ENCODE assay signal across 23 cellular contexts in genomic region chr18:29960539-29960938, GRCh38.
DNase-seq lines count a peak whose midpoint lies in the region; ATAC-seq, FAIRE-seq and TF ChIP-seq lines count a peak whose summit lies in the region.
"Had no signal": no experiment of that assay in that cellular context is flagged by ENCODE, and none has a peak within 500 bp of the region (broad histone marks: within the 10 kb centered on the region; RNA-seq: fewer than 3 reads in every experiment).

No MANE protein-coding gene starts in this region.

- H3K4me3 ChIP-seq in small intestine (ENCODE audit: low read depth in 1 of 2, low read length in 2 of 2), result no peak overlapping the region
- H3K4me3 ChIP-seq: A549; BLaER1 treated with 17β-estradiol and CSF1 and Interleukin-3, amounts not matched to agents 10 nM and 100 nM; GM23248 had no signal

- no peaks in the 10 kb centered on the region for H3K4me1 ChIP-seq in small intestine (ENCODE audit: control insufficient read depth in 2 of 2, insufficient read depth in 1 of 2, low read depth in 1 of 2, low read length in 1 of 2)
- H3K4me1 ChIP-seq: A549; BE2C; BLaER1 treated with 17β-estradiol and CSF1 and Interleukin-3, amounts not matched to agents 10 nM and 100 nM had no signal

- H3K9me3 ChIP-seq in small intestine (ENCODE audit: control insufficient read depth, low read depth), result no peaks in the 10 kb centered on the region
- H3K9me3 ChIP-seq: A549; BE2C; BLaER1 treated with 17β-estradiol and CSF1 and Interleukin-3, amounts not matched to agents 10 nM and 100 nM had no signal

- no peaks in the 10 kb centered on the region for H3K27me3 ChIP-seq in small intestine (ENCODE audit: control insufficient read depth in 2 of 2, insufficient read depth in 2 of 2, low read length in 2 of 2)
- H3K27me3 ChIP-seq: BE2C; BLaER1 treated with 17β-estradiol and CSF1 and Interleukin-3, amounts not matched to agents 10 nM and 100 nM had no signal

- no peaks in the 10 kb centered on the region for H3K27me3 Mint-ChIP-seq in WTC11 (ENCODE audit: low read depth)
- H3K27me3 Mint-ChIP-seq: CD4-positive, alpha-beta T cell; CD8-positive, alpha-beta memory T cell had no signal

- POLR2A ChIA-PET in WTC11 (lab: Charles Lee), result no interaction called here

- H3K36me3 Mint-ChIP-seq in WTC11, result no peaks in the 10 kb centered on the region
- H3K36me3 Mint-ChIP-seq: CD14-positive monocyte; CD8-positive, alpha-beta memory T cell had no signal

- no peaks in the 10 kb centered on the region for H3K4me1 Mint-ChIP-seq in WTC11
- H3K4me1 Mint-ChIP-seq: CD14-positive monocyte; CD8-positive, alpha-beta memory T cell had no signal

- CTCF ChIA-PET in WTC11 (lab: Charles Lee), result no interaction called here

- FAIRE-seq in A204.1 (lab: Jason Lieb, UNC) (peak; percentile 72), frontal cortex (lab: Jason Lieb, UNC) (peak; percentile 84), small intestine (lab: Jason Lieb, UNC) (peak; percentile 47)
- FAIRE-seq: A549, GM12892, H1 had no signal

- no peak for TF ChIP-seq CTCF in WTC11 (IDR thresholded peaks at IDR 0.05)

- DNase-seq in WTC11 (ENCODE audit: low spot score), result no peak
- DNase-seq in frontal cortex (ENCODE audit: low spot score in 2 of 2), result no peak
- DNase-seq in small intestine, result no peak
- DNase-seq in activated effector memory CD4-positive, alpha-beta T cell treated with anti-CD3 and anti-CD28 coated beads, Interleukin-2, amount 50 U/mL, for 16 hours, result no peak
- no peak for DNase-seq in SHP77 treated with DMSO at 0.1 percent for 48 hours (lab: John Stamatoyannopoulos, UW)
- DNase-seq: ACHN; AML-193; BE2C; CD4-positive, alpha-beta T cell; CD8-positive, alpha-beta memory T cell; DMS 273 treated with DMSO at 0.1 percent for 48 hours; DMS79; GM23248; H7; HCEC 1CT had no signal

- no peak for ATAC-seq in WTC11
- no peak for ATAC-seq in GM19351 (IDR thresholded peaks at IDR 0.05; ENCODE audit: unreplicated experiment)
- ATAC-seq: A549 had no signal

- no peak overlapping the region for H3K27ac ChIP-seq in small intestine (ENCODE audit: low read depth in 1 of 2, low read length in 1 of 2)
- H3K27ac ChIP-seq: 22Rv1; A549; BLaER1 treated with 17β-estradiol and CSF1 and Interleukin-3, amounts not matched to agents 10 nM and 100 nM; GM23248 had no signal

- no peak overlapping the region for H3K27ac Mint-ChIP-seq in WTC11
- H3K27ac Mint-ChIP-seq: CD14-positive monocyte; CD4-positive, alpha-beta T cell; CD8-positive, alpha-beta memory T cell had no signal

- H3K36me3 ChIP-seq in small intestine (ENCODE audit: control insufficient read depth in 2 of 2, insufficient read depth in 2 of 2, low read length in 2 of 2), result no peaks in the 10 kb centered on the region
- H3K36me3 ChIP-seq: BE2C; BLaER1 treated with 17β-estradiol and CSF1 and Interleukin-3, amounts not matched to agents 10 nM and 100 nM had no signal

- no peaks in the 10 kb centered on the region for H3K9me3 Mint-ChIP-seq in WTC11

- no peak overlapping the region for H3K4me3 Mint-ChIP-seq in WTC11
- H3K4me3 Mint-ChIP-seq: CD14-positive monocyte; CD4-positive, alpha-beta T cell; CD8-positive, alpha-beta memory T cell had no signal

TF ChIP-seq in WTC11, 78 proteins besides CTCF, POLR2A, EP300 and RAD21:
- TF ChIP-seq TP53 (CRISPR knock-in tag; IDR thresholded peaks at IDR 0.05), result no peak
- TF ChIP-seq HMGA2 (CRISPR knock-in tag; IDR thresholded peaks at IDR 0.05), result peak; percentile 97
- no peak for TF ChIP-seq IRF1 (CRISPR knock-in tag; IDR thresholded peaks at IDR 0.05)
